ENCODE assay signal across 18 cellular contexts in the genomic region with DNA sequence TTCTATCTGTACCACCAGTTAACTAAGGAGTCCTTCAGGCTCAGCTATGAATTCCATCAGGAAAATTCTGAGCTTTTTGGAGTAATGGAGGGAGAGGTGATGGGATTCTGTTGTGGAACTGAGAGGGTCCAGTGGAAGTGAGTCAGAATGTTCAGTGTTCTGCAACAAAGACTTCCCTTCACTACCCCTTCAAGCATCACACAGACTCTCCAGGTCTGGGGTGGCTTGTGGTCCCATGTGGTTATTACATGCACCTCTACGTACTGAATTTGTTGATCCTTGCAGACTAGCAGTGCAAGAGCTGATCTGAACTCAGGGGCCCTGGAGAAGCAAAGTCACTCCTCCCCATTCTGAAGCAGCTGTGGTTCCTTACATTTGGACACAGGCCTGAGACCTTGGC.
DNase-seq lines count a peak whose midpoint lies in the region; ATAC-seq and TF ChIP-seq lines count a peak whose summit lies in the region.
"Had no signal": no experiment of that assay in that cellular context is flagged by ENCODE, and none has a peak within 500 bp of the region (broad histone marks: within the 10 kb centered on the region; RNA-seq: fewer than 3 reads in every experiment).

No MANE protein-coding gene starts in this region.

- H3K9me3 ChIP-seq in aorta (ENCODE audit: control insufficient read depth, low read length): peaks cover 2% of the 10 kb centered on the region
- no peaks in the 10 kb centered on the region for H3K9me3 ChIP-seq in esophagus squamous epithelium

- H3K27me3 ChIP-seq in aorta (ENCODE audit: control insufficient read depth in 1 of 2, insufficient read depth in 2 of 2, low read length in 1 of 2) (no peaks in the 10 kb centered on the region), esophagus squamous epithelium (no peaks in the 10 kb centered on the region)

- H3K4me1 ChIP-seq in aorta (ENCODE audit: control insufficient read depth in 1 of 2, insufficient read depth in 2 of 2, low read length in 2 of 2): no peaks in the 10 kb centered on the region
- peaks cover 0 to 5% (median 0%) of the 10 kb centered on the region in 3 donors for H3K4me1 ChIP-seq in esophagus squamous epithelium

- H3K27me3 Mint-ChIP-seq in Calu3 (ENCODE audit: unreplicated experiment): no peaks in the 10 kb centered on the region
- peaks cover 69% of the 10 kb centered on the region for H3K27me3 Mint-ChIP-seq in activated T-cell treated with anti-CD3 and anti-CD28 coated beads, Interleukin-2, amount 50 U/mL, for 24 hours

- H3K36me3 ChIP-seq in aorta (ENCODE audit: control insufficient read depth in 1 of 2, insufficient read depth in 2 of 2, low read length in 1 of 2): no peaks in the 10 kb centered on the region
- H3K36me3 ChIP-seq in esophagus squamous epithelium: no peaks in the 10 kb centered on the region

- H3K9me3 Mint-ChIP-seq in Calu3 (ENCODE audit: low read depth, unreplicated experiment): no peaks in the 10 kb centered on the region
- H3K9me3 Mint-ChIP-seq in activated T-cell treated with anti-CD3 and anti-CD28 coated beads, Interleukin-2, amount 50 U/mL, for 24 hours: peaks cover 4% of the 10 kb centered on the region

- TF ChIP-seq CTCF in Calu3 (IDR thresholded peaks at IDR 0.05; ENCODE audit: unreplicated experiment): no peak
- no peak for TF ChIP-seq CTCF in esophagus squamous epithelium (IDR thresholded peaks at IDR 0.05)

- no peak overlapping the region for H3K4me3 Mint-ChIP-seq in Calu3 (ENCODE audit: low read depth, unreplicated experiment)
- H3K4me3 Mint-ChIP-seq in activated T-cell treated with anti-CD3 and anti-CD28 coated beads, Interleukin-2, amount 50 U/mL, for 24 hours: no peak overlapping the region
- H3K4me3 Mint-ChIP-seq: activated CD4-positive, alpha-beta T cell treated with anti-CD3 and anti-CD28 coated beads, Interleukin-2, amount 10 ng/mL, durations not matched to agents 7 days and 5 days; activated T-helper 1 cell treated with anti-CD3 and anti-CD28 coated beads, Interleukin-12 subunit alpha, Interleukin-12 subunit beta, Interleukin-2, Interleukin-4 antibody, amounts not matched to agents 30 ng/mL and 10 ng/mL and 1 ng/mL, durations not matched to agents 14 hours and 24 hours and 36 hours; naive thymus-derived CD8-positive, alpha-beta T cell; T-helper 1 cell treated with Interleukin-12 subunit alpha and Interleukin-12 subunit beta and Interleukin-4 antibody, amounts not matched to agents 30 μg/mL and 1 μg/mL, for 36 hours; type B pancreatic cell had no signal

- CTCF ChIA-PET in Calu3 (lab: Charles Lee): no interaction called here

- H3K4me1 Mint-ChIP-seq in Calu3 (ENCODE audit: low read depth, unreplicated experiment): peaks cover 10% of the 10 kb centered on the region
- no peaks in the 10 kb centered on the region for H3K4me1 Mint-ChIP-seq in activated T-cell treated with anti-CD3 and anti-CD28 coated beads, Interleukin-2, amount 50 U/mL, for 24 hours (ENCODE audit: low read depth)
- H3K4me1 Mint-ChIP-seq: activated CD4-positive, alpha-beta T cell treated with anti-CD3 and anti-CD28 coated beads, Interleukin-2, amount 10 ng/mL, durations not matched to agents 7 days and 5 days had no signal

- H3K4me3 ChIP-seq in aorta (ENCODE audit: low read length in 2 of 2) (no peak overlapping the region), esophagus squamous epithelium (no peak overlapping the region)

- peak overlapping the region; percentile 46 for H3K27ac Mint-ChIP-seq in Calu3 (ENCODE audit: unreplicated experiment)
- no peak overlapping the region for H3K27ac Mint-ChIP-seq in activated T-cell treated with anti-CD3 and anti-CD28 coated beads, Interleukin-2, amount 50 U/mL, for 24 hours
- H3K27ac Mint-ChIP-seq: activated CD4-positive, alpha-beta T cell treated with anti-CD3 and anti-CD28 coated beads, Interleukin-2, amount 10 ng/mL, durations not matched to agents 7 days and 5 days; activated T-helper 1 cell treated with anti-CD3 and anti-CD28 coated beads, Interleukin-12 subunit alpha, Interleukin-12 subunit beta, Interleukin-2, Interleukin-4 antibody, amounts not matched to agents 30 ng/mL and 10 ng/mL and 1 ng/mL, durations not matched to agents 14 hours and 24 hours and 36 hours; naive thymus-derived CD8-positive, alpha-beta T cell; T-helper 1 cell treated with Interleukin-12 subunit alpha and Interleukin-12 subunit beta and Interleukin-4 antibody, amounts not matched to agents 30 μg/mL and 1 μg/mL, for 36 hours; type B pancreatic cell had no signal

- no peaks in the 10 kb centered on the region for H3K36me3 Mint-ChIP-seq in Calu3 (ENCODE audit: insufficient read depth, unreplicated experiment)
- H3K36me3 Mint-ChIP-seq in activated T-cell treated with anti-CD3 and anti-CD28 coated beads, Interleukin-2, amount 50 U/mL, for 24 hours (ENCODE audit: low read depth): no peaks in the 10 kb centered on the region
- H3K36me3 Mint-ChIP-seq: naive thymus-derived CD8-positive, alpha-beta T cell; type B pancreatic cell had no signal

- H3K27ac ChIP-seq in aorta (ENCODE audit: low read depth in 1 of 2, low read length in 2 of 2) (no peak overlapping the region), esophagus squamous epithelium (no peak overlapping the region)
- H3K27ac ChIP-seq: epithelial cell of prostate had no signal

- DNase-seq in Calu3: no peak
- DNase-seq in SIG-M5 treated with dmso at 0.1 percent for 504 hours (lab: John Stamatoyannopoulos, UW; ENCODE audit: unreplicated experiment): no peak
- no peak for DNase-seq in aorta
- DNase-seq in activated T-cell treated with anti-CD3 and anti-CD28 coated beads, Interleukin-2, amount 50 U/mL, for 24 hours: no peak
- DNase-seq in esophagus squamous epithelium (lab: John Stamatoyannopoulos, UW): no peak
- DNase-seq: activated CD4-positive, alpha-beta T cell treated with anti-CD3 and anti-CD28 coated beads, Interleukin-2, amount 10 ng/mL, durations not matched to agents 7 days and 5 days; naive thymus-derived CD8-positive, alpha-beta T cell; NCI-H446 treated with DMSO at 0.1 percent for 48 hours; retina; stimulated activated CD8-positive, alpha-beta memory T cell treated with anti-CD3 and anti-CD28 coated beads, Interleukin-4, amount 100 ng/mL, for 48 hours had no signal

- WGBS in aorta, 2 donors: 93 to 95% methylated on average over 1 of the region's 1 CpG
- WGBS in esophagus squamous epithelium, 2 donors: 70 to 100% methylated on average over 1 of the region's 1 CpG

- intact Hi-C loops in Calu3 (cut with micrococcal nuclease; ENCODE audit: unreplicated experiment) (no loop called here), aorta (cut with DNase I) (no loop called here), esophagus squamous epithelium (cut with DNase I) (no loop called here)

- ATAC-seq in GM19452 (IDR thresholded peaks at IDR 0.05; ENCODE audit: unreplicated experiment) (peak; percentile 70), HG02870 (IDR thresholded peaks at IDR 0.05; ENCODE audit: unreplicated experiment) (peak; percentile 68), HG03520 (IDR thresholded peaks at IDR 0.05; ENCODE audit: unreplicated experiment) (peak; percentile 72), aorta (ENCODE audit: low FRiP score) (no peak)
- ATAC-seq: naive thymus-derived CD8-positive, alpha-beta T cell; Panc1 had no signal

- no peak for TF ChIP-seq POLR2A in esophagus squamous epithelium (IDR thresholded peaks at IDR 0.05)

- BruUV-seq in Calu3 (replicated peaks; lab: Mats Ljungman, UMichigan): no TSS peak
